20 cellular contexts compared by ENCODE assay signal in genomic region chr15:81385110-81386076, GRCh38. TPM values are rescaled to one million over a fixed set of nuclear protein-coding genes. Genes with fewer than 3 reads are reported as not detected.
DNase-seq lines count a peak whose midpoint lies in the region; ATAC-seq, FAIRE-seq and TF ChIP-seq lines count a peak whose summit lies in the region.
"Had no signal": no experiment of that assay in that cellular context is flagged by ENCODE, and none has a peak within 500 bp of the region (broad histone marks: within the 10 kb centered on the region; RNA-seq: fewer than 3 reads in every experiment).

No MANE protein-coding gene starts in this region.

- no TSS peak for BruUV-seq in HepG2 (replicated peaks; lab: Mats Ljungman, UMichigan)

- POLR2A ChIA-PET in HepG2 (lab: Yijun Ruan, JAX), result no interaction called here

- no peak for TF ChIP-seq RAD21 in HepG2 (CRISPR knock-in tag; IDR thresholded peaks at IDR 0.05)

- in situ Hi-C loops in HepG2 (cut with HindIII; ENCODE audit: extremely low pct_ligation_motif_present, low pct_unique_long_range_greater_than_20kb) (no loop called here), transverse colon (cut with MboI; ENCODE audit: low pct_ligation_motif_present in 1 of 4, low pct_unique_long_range_greater_than_20kb in 1 of 4, low sequenced_read_pairs in 3 of 4) (no loop called here)

- TF ChIP-seq EP300 in HepG2 (IDR thresholded peaks at IDR 0.05; ENCODE audit: low read depth in 2 of 2, low read length in 2 of 2) (peak in 1 of 2 experiments; percentile 54; a peak in 1 of 4 replicates), HepG2 (CRISPR knock-in tag; IDR thresholded peaks at IDR 0.05; ENCODE audit: borderline replicate concordance) (no peak), transverse colon (IDR thresholded peaks at IDR 0.05; ENCODE audit: low read depth) (no peak)

- H3K27ac ChIP-seq in HepG2 (ENCODE audit: extremely low read length, insufficient read depth, low read length) (no peak overlapping the region), transverse colon (peak overlapping the region in 3 of 4 donors; percentile 39 to 63 (median 55))
- H3K27ac ChIP-seq: SJSA1 had no signal

- no peaks in the 10 kb centered on the region for H3K36me3 ChIP-seq in HepG2 (replicated peaks in 1 of 2; ENCODE audit: control insufficient read depth in 1 of 2, insufficient read depth in 2 of 2, low read length in 2 of 2)
- no peaks in the 10 kb centered on the region for H3K36me3 ChIP-seq in transverse colon
- H3K36me3 ChIP-seq: Peyer's patch, SJSA1 had no signal

- peak; percentile 12 for FAIRE-seq in HepG2 (lab: Jason Lieb, UNC)
- FAIRE-seq: G401.6, H54 had no signal

- H2AFZ ChIP-seq in HepG2 (ENCODE audit: low read length), result no peak overlapping the region

- H3K9me3 ChIP-seq in HepG2 (ENCODE audit: low read length) (peaks cover 4% of the 10 kb centered on the region; the same call in 1 of the 2 replicates), transverse colon (no peaks in the 10 kb centered on the region)
- H3K9me3 ChIP-seq: Peyer's patch, SJSA1 had no signal

- CTCF ChIA-PET in HepG2 (lab: Yijun Ruan, JAX; ENCODE audit: low intra/inter-chr PET ratio, low total read pairs), result no interaction called here

- TF ChIP-seq CTCF in HepG2 (CRISPR knock-in tag; IDR thresholded peaks at IDR 0.05), result no peak
- no peak for TF ChIP-seq CTCF in transverse colon (IDR thresholded peaks at IDR 0.05)

- peak; percentile 56 for DNase-seq in LoVo (ENCODE audit: low spot score)
- DNase-seq in NCI-H345 treated with DMSO at 0.1 percent for 48 hours (lab: John Stamatoyannopoulos, UW; ENCODE audit: unreplicated experiment), result peak; percentile 66
- peak; percentile 55 for DNase-seq in HepG2 (ENCODE audit: low spot score)
- peak; percentile 39 for DNase-seq in transverse colon
- DNase-seq in DMS 273 (lab: John Stamatoyannopoulos, UW; ENCODE audit: unreplicated experiment), result no peak
- no peak for DNase-seq in NCI-H226
- DNase-seq: AML-193; CD4-positive, CD25-positive, alpha-beta regulatory T cell; COR-L47; IMR-90; NCI-H1417 treated with DMSO at 0.1 percent for 48 hours; NCI-H2171 treated with DMSO at 0.1 percent for 48 hours; NCI-H510A treated with DMSO at 0.1 percent for 48 hours had no signal

- H3K4me2 ChIP-seq in HepG2 (ENCODE audit: low read depth, low read length), result peak overlapping the region; percentile 32; the same call in 1 of the 2 replicates

- WGBS in HepG2 (ENCODE audit: low lambda C conversion rate), result 7% methylated on average over 8 of the region's 8 CpGs
- WGBS in transverse colon (ENCODE audit: low coverage in 1 of 2), 2 donors, result 52 to 71% methylated on average over 7 to 8 of the region's 8 CpGs

- intact Hi-C loops in HepG2 (cut with micrococcal nuclease; ENCODE audit: unreplicated experiment) (no loop called here), transverse colon (cut with DNase I; ENCODE audit: low total_unique reads) (no loop called here)

- TF ChIP-seq POLR2A in HepG2 (IDR thresholded peaks at IDR 0.05; ENCODE audit: insufficient read depth in 1 of 2, low read depth in 2 of 2, low read length in 2 of 2) (no peak), transverse colon (IDR thresholded peaks at IDR 0.05) (no peak)

- H3K27me3 ChIP-seq in HepG2 (ENCODE audit: control insufficient read depth in 1 of 2, insufficient read depth in 2 of 2, low read length in 2 of 2), result no peaks in the 10 kb centered on the region
- H3K27me3 ChIP-seq in transverse colon, result no peaks in the 10 kb centered on the region
- H3K27me3 ChIP-seq: Peyer's patch, SJSA1 had no signal

- no peaks in the 10 kb centered on the region for H4K20me1 ChIP-seq in HepG2 (ENCODE audit: insufficient read depth, low read length)

- H3K4me3 ChIP-seq in HepG2 (replicated peaks in 1 of 3; ENCODE audit: insufficient read depth in 1 of 3, low read depth in 2 of 3, low read length in 3 of 3) (no peak overlapping the region), transverse colon (no peak overlapping the region)
- H3K4me3 ChIP-seq: Peyer's patch, SJSA1 had no signal

- H3K79me2 ChIP-seq in HepG2 (ENCODE audit: insufficient read depth, low read length), result no peaks in the 10 kb centered on the region

- H3K9ac ChIP-seq in HepG2 (ENCODE audit: insufficient read depth, low read depth, low read length), result no peak overlapping the region

- H3K4me1 ChIP-seq in HepG2 (ENCODE audit: insufficient read depth, low read length) (peaks cover 21% of the 10 kb centered on the region), transverse colon (peaks cover 0 to 46% (median 8%) of the 10 kb centered on the region in 4 donors)

- ATAC-seq in HepG2, result peak; percentile 76
- no peak for ATAC-seq in HG02642 (IDR thresholded peaks at IDR 0.05; ENCODE audit: poor library complexity, unreplicated experiment)

TF ChIP-seq in HepG2, 621 proteins besides CTCF, POLR2A, EP300 and RAD21:
- no peak for TF ChIP-seq TP53 (CRISPR knock-in tag; conservative IDR thresholded peaks at IDR 0.05)
- TF ChIP-seq HNF4G (IDR thresholded peaks at IDR 0.05; ENCODE audit: borderline replicate concordance, low read depth, low read length), result peak; percentile 15; the same call in 1 of the 2 replicates
- TF ChIP-seq HNF4G (CRISPR knock-in tag; IDR thresholded peaks at IDR 0.05; ENCODE audit: borderline replicate concordance, low read depth), result no peak
- TF ChIP-seq SOX13 (IDR thresholded peaks at IDR 0.05), result no peak
- TF ChIP-seq SOX13 (CRISPR knock-in tag; conservative IDR thresholded peaks at IDR 0.05 in 1 of 2, IDR thresholded peaks at IDR 0.05 in 1 of 2), result peak in 1 of 2 experiments; percentile 17; a peak in 1 of 4 replicates

RNA-seq across cellular contexts. Expression of gene TMC3, which starts 11.4 kb away (rescaled TPM):
- total RNA-seq in HepG2 (2016; rRNA removed; fragmentation: Illumina TruSeq; extraction: Trizol) (not detected in 2 replicates), transverse colon (under 1 TPM in 2 of 4 donors, not detected in 2; 0.14 to 0.64 TPM)
- total RNA-seq in HepG2 (2016; cell fraction: cytosol; rRNA removed; fragmentation: Illumina TruSeq; extraction: Trizol; ENCODE audit: low read depth), result not detected in 2 replicates
- not detected in 2 replicates for total RNA-seq in HepG2 (2016; cell fraction: insoluble cytoplasmic fraction; rRNA removed; fragmentation: Illumina TruSeq; extraction: Trizol)
- not detected in 2 replicates for total RNA-seq in HepG2 (2016; cell fraction: membrane; rRNA removed; fragmentation: Illumina TruSeq; extraction: Trizol)
- total RNA-seq in HepG2 (2016; cell fraction: nucleus; rRNA removed; fragmentation: Illumina TruSeq; extraction: Trizol), result not detected in 2 replicates
- not detected in 2 replicates for polyA plus RNA-seq in HepG2 (2011; rRNA removed)
- not detected in 2 replicates for polyA plus RNA-seq in HepG2 (2011; cell fraction: cytosol; rRNA removed)
- not detected in 2 replicates for polyA plus RNA-seq in HepG2 (2011; cell fraction: nucleus; rRNA removed)
- not detected in 2 replicates for polyA plus RNA-seq in HepG2 (2012)
- not detected in 2 replicates for polyA plus RNA-seq in HepG2 (2016; cell fraction: cytosol; fragmentation: Illumina TruSeq; extraction: Trizol; ENCODE audit: low read depth)
- not detected in 2 replicates for polyA plus RNA-seq in HepG2 (2016; cell fraction: insoluble cytoplasmic fraction; fragmentation: Illumina TruSeq; extraction: Trizol; ENCODE audit: low read depth)
- not detected in 2 replicates for polyA plus RNA-seq in HepG2 (2016; cell fraction: membrane; fragmentation: Illumina TruSeq; extraction: Trizol; ENCODE audit: low read depth)
- not detected in 2 replicates for polyA plus RNA-seq in HepG2 (2016; cell fraction: nucleus; fragmentation: Illumina TruSeq; extraction: Trizol; ENCODE audit: insufficient read depth, low read depth)
- polyA minus RNA-seq in HepG2 (2011; rRNA and poly(A)+ RNA removed; ENCODE audit: low replicate concordance), result not detected in 2 replicates
- not detected in 2 replicates for polyA minus RNA-seq in HepG2 (2011; cell fraction: cytosol; rRNA and poly(A)+ RNA removed)
- not detected in 2 replicates for polyA minus RNA-seq in HepG2 (2011; cell fraction: nucleus; rRNA and poly(A)+ RNA removed)
- total RNA-seq: CD4-positive, CD25-positive, alpha-beta regulatory T cell; HT1080; IMR-90; MCF 10A; Peyer's patch had no signal
- polyA plus RNA-seq: IMR-90 had no signal

Comparison
In these comparisons a context has a peak if more than half of its experiments do, and no peak if none do; other contexts are left out.
1. DNase-seq: peak in LoVo (single experiment), NCI-H345 treated with DMSO at 0.1 percent for 48 hours (single experiment), HepG2 (single experiment) and transverse colon (single experiment); none in DMS 273 (single experiment) and NCI-H226 (single experiment).